10 cellular contexts compared by ENCODE assay signal in genomic region chr10:103184615-103185014, GRCh38. TPM values are rescaled to one million over a fixed set of nuclear protein-coding genes. Genes with fewer than 3 reads are reported as not detected.
DNase-seq lines count a peak whose midpoint lies in the region; ATAC-seq, FAIRE-seq and TF ChIP-seq lines count a peak whose summit lies in the region.
"Had no signal": no experiment of that assay in that cellular context is flagged by ENCODE, and none has a peak within 500 bp of the region (broad histone marks: within the 10 kb centered on the region; RNA-seq: fewer than 3 reads in every experiment).

No MANE protein-coding gene starts in this region.

- H3K4me3 Mint-ChIP-seq in astrocyte (ENCODE audit: unreplicated experiment), result no peak overlapping the region

- H3K27ac Mint-ChIP-seq in astrocyte (ENCODE audit: unreplicated experiment), result no peak overlapping the region

- no peaks in the 10 kb centered on the region for H3K9me3 Mint-ChIP-seq in astrocyte (ENCODE audit: unreplicated experiment)

- POLR2A ChIA-PET in HEK293 (lab: Yijun Ruan, JAX), result interaction anchor here (1.9 kb wide), 1 partner anchor 8 kb away, joined by 15 read pairs; the partner anchor contains the start of gene NT5C2

- TF ChIP-seq CTCF in HEK293 (tag by site-specific recombination; IDR thresholded peaks at IDR 0.05), result no peak
- TF ChIP-seq CTCF in astrocyte (IDR thresholded peaks at IDR 0.05; ENCODE audit: insufficient read depth, low read depth, low read length), result no peak

- no peak for DNase-seq in astrocyte (ENCODE audit: low read depth)
- DNase-seq in AG20443 (ENCODE audit: low spot score), result no peak
- DNase-seq in H54 (ENCODE audit: insufficient read length, low spot score), result no peak
- DNase-seq: retina; stimulated activated naive CD4-positive, alpha-beta T cell had no signal

- no peak overlapping the region for H3K9ac ChIP-seq in astrocyte (ENCODE audit: low read length)

- H3K36me3 ChIP-seq in HEK293 (ENCODE audit: control insufficient read depth in 2 of 2, insufficient read depth in 1 of 2, low read length in 2 of 2), result peaks cover 6 to 15% of the 10 kb centered on the region in 2 experiments
- H3K36me3 ChIP-seq in astrocyte (ENCODE audit: insufficient read depth, low read length), result peaks cover 7% of the 10 kb centered on the region

- no peaks in the 10 kb centered on the region for H3K36me3 Mint-ChIP-seq in astrocyte (ENCODE audit: low read depth, unreplicated experiment)

- FAIRE-seq in astrocyte (lab: Jason Lieb, UNC) (no peak), islet of Langerhans (lab: Jason Lieb, UNC) (peak; percentile 24), H54 (lab: Jason Lieb, UNC) (no peak)

- H3K27me3 Mint-ChIP-seq in astrocyte (ENCODE audit: low read depth, unreplicated experiment), result no peaks in the 10 kb centered on the region

- H3K4me1 ChIP-seq in HEK293 (ENCODE audit: control insufficient read depth, insufficient read depth, low read length) (peaks cover 19% of the 10 kb centered on the region), astrocyte (ENCODE audit: insufficient read depth, low read length) (no peaks in the 10 kb centered on the region)

- H3K27ac ChIP-seq in HEK293 (ENCODE audit: extremely low read depth, low read depth, low read length), result no peak overlapping the region
- no peak overlapping the region for H3K27ac ChIP-seq in astrocyte (ENCODE audit: low read depth, low read length)
- peak overlapping the region in 14 of 21 experiments; percentile 6 to 72 (median 44) for H3K27ac ChIP-seq in skin epidermis

- H3K9me3 ChIP-seq in HEK293 (ENCODE audit: control insufficient read depth, insufficient read depth, low read depth, low read length), result no peaks in the 10 kb centered on the region
- H3K9me3 ChIP-seq in astrocyte (ENCODE audit: insufficient read depth, low read depth, low read length), result no peaks in the 10 kb centered on the region

- H2AFZ ChIP-seq in astrocyte (ENCODE audit: low read depth, low read length), result no peak overlapping the region

- peaks cover 98% of the 10 kb centered on the region for H3K79me2 ChIP-seq in astrocyte (ENCODE audit: insufficient read depth, low read length)

- H3K4me3 ChIP-seq in HEK293 (ENCODE audit: low read depth, low read length), result no peak overlapping the region
- H3K4me3 ChIP-seq in astrocyte (ENCODE audit: insufficient read depth, low read depth, low read length), result no peak overlapping the region
- H3K4me3 ChIP-seq in skin epidermis, result no peak overlapping the region

- peak overlapping the region; percentile 32 for H3K4me2 ChIP-seq in astrocyte (ENCODE audit: low read length)

- no peaks in the 10 kb centered on the region for H3K27me3 ChIP-seq in astrocyte (ENCODE audit: insufficient read depth, low read length)

- ATAC-seq in HG02884 (IDR thresholded peaks at IDR 0.05; ENCODE audit: unreplicated experiment) (no peak), HG03025 (IDR thresholded peaks at IDR 0.05; ENCODE audit: low FRiP score, unreplicated experiment) (no peak)

- peaks cover 18% of the 10 kb centered on the region for H3K4me1 Mint-ChIP-seq in astrocyte (ENCODE audit: low read depth, unreplicated experiment)

- TF ChIP-seq POLR2A in H54 (IDR thresholded peaks at IDR 0.05; ENCODE audit: low read depth, low read length), result no peak

- CTCF ChIA-PET in HEK293 (lab: Yijun Ruan, JAX), result interaction anchor here (0.8 to 1.9 kb wide), 2 partner anchors 30 to 54 kb away, joined by 3 to 7 read pairs; no protein-coding TSS in a partner anchor

- peaks cover 72% of the 10 kb centered on the region for H4K20me1 ChIP-seq in astrocyte (ENCODE audit: insufficient read depth, low read length)

TF ChIP-seq in HEK293, 187 proteins besides CTCF, POLR2A, EP300 and RAD21:
- no peak for TF ChIP-seq ZSCAN30 (tag by site-specific recombination; IDR thresholded peaks at IDR 0.05)
- no peak for TF ChIP-seq ZNF121 (tag by site-specific recombination; IDR thresholded peaks at IDR 0.05)
- no peak for TF ChIP-seq ZNF488 (tag by site-specific recombination; IDR thresholded peaks at IDR 0.05)
- peak; percentile 94 for TF ChIP-seq SCRT2 (tag by site-specific recombination; IDR thresholded peaks at IDR 0.05)
- peak; percentile 87 for TF ChIP-seq SCRT1 (tag by site-specific recombination; IDR thresholded peaks at IDR 0.05; ENCODE audit: borderline replicate concordance)
- TF ChIP-seq TRIM28 (IDR thresholded peaks at IDR 0.05; ENCODE audit: borderline replicate concordance, low read length), result no peak
- TF ChIP-seq ZNF433 (tag by site-specific recombination; IDR thresholded peaks at IDR 0.05; ENCODE audit: low read depth), result no peak
- TF ChIP-seq ZNF791 (tag by site-specific recombination; IDR thresholded peaks at IDR 0.05), result no peak
- TF ChIP-seq ZBTB6 (tag by site-specific recombination; IDR thresholded peaks at IDR 0.05), result no peak
- TF ChIP-seq ZNF529 (tag by site-specific recombination; IDR thresholded peaks at IDR 0.05; ENCODE audit: insufficient replicate concordance), result no peak
- TF ChIP-seq, protein P1, sequence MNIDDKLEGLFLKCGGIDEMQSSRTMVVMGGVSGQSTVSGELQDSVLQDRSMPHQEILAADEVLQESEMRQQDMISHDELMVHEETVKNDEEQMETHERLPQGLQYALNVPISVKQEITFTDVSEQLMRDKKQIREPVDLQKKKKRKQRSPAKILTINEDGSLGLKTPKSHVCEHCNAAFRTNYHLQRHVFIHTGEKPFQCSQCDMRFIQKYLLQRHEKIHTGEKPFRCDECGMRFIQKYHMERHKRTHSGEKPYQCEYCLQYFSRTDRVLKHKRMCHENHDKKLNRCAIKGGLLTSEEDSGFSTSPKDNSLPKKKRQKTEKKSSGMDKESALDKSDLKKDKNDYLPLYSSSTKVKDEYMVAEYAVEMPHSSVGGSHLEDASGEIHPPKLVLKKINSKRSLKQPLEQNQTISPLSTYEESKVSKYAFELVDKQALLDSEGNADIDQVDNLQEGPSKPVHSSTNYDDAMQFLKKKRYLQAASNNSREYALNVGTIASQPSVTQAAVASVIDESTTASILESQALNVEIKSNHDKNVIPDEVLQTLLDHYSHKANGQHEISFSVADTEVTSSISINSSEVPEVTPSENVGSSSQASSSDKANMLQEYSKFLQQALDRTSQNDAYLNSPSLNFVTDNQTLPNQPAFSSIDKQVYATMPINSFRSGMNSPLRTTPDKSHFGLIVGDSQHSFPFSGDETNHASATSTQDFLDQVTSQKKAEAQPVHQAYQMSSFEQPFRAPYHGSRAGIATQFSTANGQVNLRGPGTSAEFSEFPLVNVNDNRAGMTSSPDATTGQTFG (tag by site-specific recombination; IDR thresholded peaks at IDR 0.05; ENCODE audit: borderline replicate concordance), result no peak
- no peak for TF ChIP-seq ZSCAN16 (tag by site-specific recombination; IDR thresholded peaks at IDR 0.05)

RNA-seq across cellular contexts. Expression of gene NT5C2, which starts 8.5 kb away (rescaled TPM):
- 89.4 and 113 TPM in 2 replicates for total RNA-seq in astrocyte

Comparison
In these comparisons a context has a peak if more than half of its experiments do, and no peak if none do; other contexts are left out.
1. H3K27ac ChIP-seq: peak in skin epidermis (14 of 21); none in HEK293 (single experiment) and astrocyte (single experiment).